In genomic region chr6:7273709-7274108, GRCh38 we compare ENCODE assay signal across 1 cellular context.
TF ChIP-seq lines count a peak whose summit lies in the region.

No MANE protein-coding gene starts in this region.

TF ChIP-seq in IMR-90, 13 proteins besides CTCF, POLR2A, EP300 and RAD21:
- TF ChIP-seq USF2 (IDR thresholded peaks at IDR 0.05; ENCODE audit: low read depth, low read length): no peak
- TF ChIP-seq CHD1 (IDR thresholded peaks at IDR 0.05; ENCODE audit: low read depth, low read length): no peak
- TF ChIP-seq RFX5 (IDR thresholded peaks at IDR 0.05; ENCODE audit: low read depth, low read length): no peak
- no peak for TF ChIP-seq BHLHE40 (IDR thresholded peaks at IDR 0.05; ENCODE audit: low read depth, low read length)
- TF ChIP-seq MXI1 (IDR thresholded peaks at IDR 0.05; ENCODE audit: borderline replicate concordance, low read depth, low read length): no peak
- TF ChIP-seq CEBPB (IDR thresholded peaks at IDR 0.05; ENCODE audit: low read depth, low read length): no peak
- TF ChIP-seq RCOR1 (IDR thresholded peaks at IDR 0.05; ENCODE audit: insufficient replicate concordance, low read length): no peak
TF ChIP-seq in IMR-90: peak in this region for 0.
